In genomic region chr16:2256531-2257140, GRCh38 we compare ENCODE assay signal across 25 cellular contexts. TPM values are rescaled to one million over a fixed set of nuclear protein-coding genes. Genes with fewer than 3 reads are reported as not detected.
A peak's percentile ranks its signal among the peaks of the same experiment; 100 is the strongest.
DNase-seq lines count a peak whose midpoint lies in the region; ATAC-seq, FAIRE-seq and TF ChIP-seq lines count a peak whose summit lies in the region.
"Had no signal": no experiment of that assay in that cellular context is flagged by ENCODE, and none has a peak within 500 bp of the region (broad histone marks: within the 10 kb centered on the region; RNA-seq: fewer than 3 reads in every experiment).

No MANE protein-coding gene starts in this region.

- no peak for FAIRE-seq in urothelium cell line (lab: Jason Lieb, UNC)
- FAIRE-seq: pancreas had no signal

- no peaks in the 10 kb centered on the region for H3K9me3 Mint-ChIP-seq in MCF 10A (ENCODE audit: unreplicated experiment)
- no peaks in the 10 kb centered on the region for H3K9me3 Mint-ChIP-seq in endodermal cell
- no peaks in the 10 kb centered on the region for H3K9me3 Mint-ChIP-seq in stimulated activated effector memory CD8-positive, alpha-beta T cell treated with anti-CD3 and anti-CD28 coated beads, Interleukin-12 subunit alpha, Interleukin-12 subunit beta, amount 100 ng/mL, for 72 hours
- H3K9me3 Mint-ChIP-seq: activated CD4-positive, alpha-beta T cell treated with anti-CD3 and anti-CD28 coated beads, Interleukin-2, amount 10 ng/mL, durations not matched to agents 24 days and 14 days; IgD-negative memory B cell had no signal

- CTCF ChIA-PET in MCF 10A (lab: Yijun Ruan, JAX): interaction anchor here (0.6 kb wide), 1 partner anchor 15 kb away, joined by 4 read pairs; no protein-coding TSS in a partner anchor
- CTCF ChIA-PET in RWPE1 (lab: Yijun Ruan, JAX): interaction anchor here (0.6 kb wide), 1 partner anchor 156 kb away, joined by 3 read pairs; no protein-coding TSS in a partner anchor

- no peak overlapping the region for H3K27ac ChIP-seq in breast epithelium
- H3K27ac ChIP-seq in RWPE1: peak overlapping the region; percentile 97
- no peak overlapping the region for H3K27ac ChIP-seq in endodermal cell (ENCODE audit: low read depth, low read length)
- H3K27ac ChIP-seq: pancreas, right atrium auricular region, thoracic aorta had no signal

- intact Hi-C loops in MCF 10A (cut with micrococcal nuclease): no loop called here
- intact Hi-C loops in breast epithelium (cut with DNase I; ENCODE audit: low total_unique reads): loop anchor here (5.0 kb wide), 1 partner anchor 1416 kb away; no protein-coding TSS in a partner anchor

- 97% methylated on average over 6 to 12 of the region's 12 CpGs for WGBS in endodermal cell (ENCODE audit: insufficient coverage in 1 of 2, insufficient read length in 1 of 2), 2 experiments

- H3K9ac ChIP-seq in endodermal cell (ENCODE audit: extremely low read depth, low read length, poor library complexity, severe bottlenecking): no peak overlapping the region
- H3K9ac ChIP-seq: SK-N-SH had no signal

- TF ChIP-seq CTCF in MCF 10A (IDR thresholded peaks at IDR 0.05; ENCODE audit: unreplicated experiment): no peak
- no peak for TF ChIP-seq CTCF in breast epithelium (IDR thresholded peaks at IDR 0.05)
- no peak for TF ChIP-seq CTCF in RWPE1 (conservative IDR thresholded peaks at IDR 0.05; ENCODE audit: low read depth)
- TF ChIP-seq CTCF in endodermal cell (conservative IDR thresholded peaks at IDR 0.05): no peak

- H3K4me3 Mint-ChIP-seq in MCF 10A (ENCODE audit: unreplicated experiment) (no peak overlapping the region), endodermal cell (no peak overlapping the region)
- no peak overlapping the region for H3K4me3 Mint-ChIP-seq in stimulated activated effector memory CD8-positive, alpha-beta T cell treated with anti-CD3 and anti-CD28 coated beads, Interleukin-12 subunit alpha, Interleukin-12 subunit beta, amount 100 ng/mL, for 72 hours
- H3K4me3 Mint-ChIP-seq: activated CD4-positive, alpha-beta T cell treated with anti-CD3 and anti-CD28 coated beads, Interleukin-2, amount 10 ng/mL, durations not matched to agents 24 days and 14 days had no signal

- H3K9me3 ChIP-seq in breast epithelium: no peaks in the 10 kb centered on the region
- no peaks in the 10 kb centered on the region for H3K9me3 ChIP-seq in endodermal cell (ENCODE audit: control insufficient read depth, low read length)
- H3K9me3 ChIP-seq: pancreas, right atrium auricular region, SK-N-SH, thoracic aorta had no signal

- H3K4me3 ChIP-seq in breast epithelium: no peak overlapping the region
- no peak overlapping the region for H3K4me3 ChIP-seq in endodermal cell (ENCODE audit: low read length)
- H3K4me3 ChIP-seq: pancreas, right atrium auricular region, thoracic aorta had no signal

- peak overlapping the region; percentile 66 for H3K27ac Mint-ChIP-seq in MCF 10A (ENCODE audit: low read depth, unreplicated experiment)
- peak overlapping the region; percentile 48 for H3K27ac Mint-ChIP-seq in endodermal cell
- peak overlapping the region; percentile 77 for H3K27ac Mint-ChIP-seq in stimulated activated effector memory CD8-positive, alpha-beta T cell treated with anti-CD3 and anti-CD28 coated beads, Interleukin-12 subunit alpha, Interleukin-12 subunit beta, amount 100 ng/mL, for 72 hours
- H3K27ac Mint-ChIP-seq: activated CD4-positive, alpha-beta T cell treated with anti-CD3 and anti-CD28 coated beads, Interleukin-2, amount 10 ng/mL, durations not matched to agents 24 days and 14 days had no signal

- POLR2A ChIA-PET in MCF 10A (lab: Yijun Ruan, JAX) (interaction anchor here (1.0 kb wide), 1 partner anchor 31 kb away, joined by 3 read pairs; no protein-coding TSS in a partner anchor), RWPE1 (lab: Yijun Ruan, JAX; ENCODE audit: low non-redundant PET) (no interaction called here)

- H3K27me3 ChIP-seq in breast epithelium (no peaks in the 10 kb centered on the region), endodermal cell (ENCODE audit: control insufficient read depth, insufficient read depth, low read length, poor library complexity, severe bottlenecking) (no peaks in the 10 kb centered on the region)
- H3K27me3 ChIP-seq: pancreas, right atrium auricular region had no signal

- no peak for TF ChIP-seq POLR2A in breast epithelium (IDR thresholded peaks at IDR 0.05)

- H3K27me3 Mint-ChIP-seq in MCF 10A (ENCODE audit: insufficient read depth, unreplicated experiment) (no peaks in the 10 kb centered on the region), endodermal cell (ENCODE audit: insufficient read depth) (no peaks in the 10 kb centered on the region)
- H3K27me3 Mint-ChIP-seq: activated CD4-positive, alpha-beta T cell treated with anti-CD3 and anti-CD28 coated beads, Interleukin-2, amount 10 ng/mL, durations not matched to agents 24 days and 14 days; IgD-negative memory B cell had no signal

- ATAC-seq in stimulated activated effector memory CD8-positive, alpha-beta T cell treated with anti-CD3 and anti-CD28 coated beads, Interleukin-12 subunit alpha, Interleukin-12 subunit beta, amount 100 ng/mL, for 72 hours: no peak
- ATAC-seq: pancreas had no signal

- H3K36me3 Mint-ChIP-seq in MCF 10A (ENCODE audit: insufficient read depth, unreplicated experiment) (peaks cover 98% of the 10 kb centered on the region), endodermal cell (ENCODE audit: low read depth) (peaks cover 76% of the 10 kb centered on the region)
- H3K36me3 Mint-ChIP-seq in stimulated activated effector memory CD8-positive, alpha-beta T cell treated with anti-CD3 and anti-CD28 coated beads, Interleukin-12 subunit alpha, Interleukin-12 subunit beta, amount 100 ng/mL, for 72 hours: peaks cover 100% of the 10 kb centered on the region
- H3K36me3 Mint-ChIP-seq: IgD-negative memory B cell had no signal

- H3K4me1 ChIP-seq in breast epithelium (no peaks in the 10 kb centered on the region), endodermal cell (ENCODE audit: control insufficient read depth, insufficient read depth, low read length) (peaks cover 7% of the 10 kb centered on the region)

- no peak for DNase-seq in MCF 10A (ENCODE audit: unreplicated experiment)
- no peak for DNase-seq in breast epithelium (ENCODE audit: low spot score in 2 of 2)
- no peak for DNase-seq in RWPE1 (ENCODE audit: low spot score)
- DNase-seq in endodermal cell: peak; percentile 40
- no peak for DNase-seq in stimulated activated effector memory CD8-positive, alpha-beta T cell treated with anti-CD3 and anti-CD28 coated beads, Interleukin-12 subunit alpha, Interleukin-12 subunit beta, amount 100 ng/mL, for 72 hours (ENCODE audit: low spot score in 2 of 2)
- DNase-seq in activated effector memory CD4-positive, alpha-beta T cell treated with Interleukin-2 at 50 U/mL for 16 hours: no peak
- no peak for DNase-seq in urothelium cell line (ENCODE audit: low spot score)
- DNase-seq in occipital lobe (lab: John Stamatoyannopoulos, UW): no peak
- DNase-seq: ACHN; activated CD4-positive, alpha-beta T cell treated with anti-CD3 and anti-CD28 coated beads, Interleukin-2, amount 10 ng/mL, durations not matched to agents 24 days and 14 days; activated CD8-positive, alpha-beta memory T cell treated with anti-CD3 and anti-CD28 coated beads, Interleukin-2, amount 50 U/mL, for 4 hours; activated gamma-delta T cell; C1 segment of cervical spinal cord; caudate nucleus; DMS 273 treated with DMSO at 0.1 percent for 48 hours; mesendoderm; NCI-H1105 treated with DMSO at 0.1 percent for 48 hours; NCI-H2029 treated with DMSO at 0.1 percent for 48 hours; NCI-H226; NCI-H748 treated with DMSO at 0.1 percent for 48 hours; SK-N-SH had no signal

- H3K4me1 Mint-ChIP-seq in MCF 10A (ENCODE audit: insufficient read depth, unreplicated experiment) (no peaks in the 10 kb centered on the region), endodermal cell (peaks cover 14% of the 10 kb centered on the region)
- H3K4me1 Mint-ChIP-seq in stimulated activated effector memory CD8-positive, alpha-beta T cell treated with anti-CD3 and anti-CD28 coated beads, Interleukin-12 subunit alpha, Interleukin-12 subunit beta, amount 100 ng/mL, for 72 hours: no peaks in the 10 kb centered on the region

- BruUV-seq in MCF 10A (replicated peaks; lab: Mats Ljungman, UMichigan): no TSS peak

- peaks cover 8% of the 10 kb centered on the region for H3K36me3 ChIP-seq in breast epithelium
- H3K36me3 ChIP-seq in endodermal cell (ENCODE audit: control insufficient read depth, insufficient read depth, low read length): peaks cover 90% of the 10 kb centered on the region

RNA-seq across cellular contexts. Expression of gene ECI1, which starts 5.2 kb away (rescaled TPM):
- total RNA-seq in MCF 10A (2022): 115 and 154 TPM in 2 replicates
- total RNA-seq in breast epithelium: 10 to 100 TPM; 45.4 to 66.2 (median 63.8) TPM
- total RNA-seq in endodermal cell: 10 to 100 TPM; 75.8 to 94.7 TPM
- 81.0 TPM for polyA plus RNA-seq in endodermal cell (2013, experiment 1 of 2)
- 77.4 TPM for polyA plus RNA-seq in endodermal cell (2013, experiment 2 of 2)
- 8.1 TPM for total RNA-seq in occipital lobe

RNA-seq across cellular contexts. Expression of gene RNPS1, which starts 11.3 kb away (rescaled TPM):
- total RNA-seq in MCF 10A (2022) (245 and 247 TPM in 2 replicates), breast epithelium (100 to 1,000 TPM in 1 of 3 donors, 10 to 100 TPM in 2; 93.1 to 107 (median 97.5) TPM), endodermal cell (100 to 1,000 TPM; 273 to 289 TPM), occipital lobe (66.8 TPM)
- 236 TPM for polyA plus RNA-seq in endodermal cell (2013, experiment 1 of 2)
- 216 TPM for polyA plus RNA-seq in endodermal cell (2013, experiment 2 of 2)

RNA-seq across cellular contexts. Expression of gene DNASE1L2, which starts 20.4 kb away (rescaled TPM):
- total RNA-seq in MCF 10A (2022) (1.5 and 3.8 TPM in 2 replicates), breast epithelium (under 1 TPM in 2 of 3 donors, not detected in 1; 0.59 to 0.66 TPM), endodermal cell (1 to 10 TPM in 1 of 2 donors, under 1 TPM in 1; 0.35 to 1.3 TPM), occipital lobe (1.7 TPM)
- polyA plus RNA-seq in endodermal cell (2013, experiment 1 of 2): 0.53 TPM
- polyA plus RNA-seq in endodermal cell (2013, experiment 2 of 2): 0.83 TPM
- polyA plus RNA-seq: IgD-negative memory B cell had no signal

RNA-seq across cellular contexts. Expression of gene E4F1, which starts 33.2 kb away (rescaled TPM):
- total RNA-seq in MCF 10A (2022) (26.2 and 28.4 TPM in 2 replicates), breast epithelium (10 to 100 TPM; 19.0 to 40.2 (median 34.7) TPM), endodermal cell (10 to 100 TPM; 24.5 to 29.6 TPM), occipital lobe (27.3 TPM)
- 25.0 TPM for polyA plus RNA-seq in endodermal cell (2013, experiment 1 of 2)
- polyA plus RNA-seq in endodermal cell (2013, experiment 2 of 2): 18.9 TPM

RNA-seq across cellular contexts. Expression of gene PGP, which starts 42.0 kb away (rescaled TPM):
- total RNA-seq in MCF 10A (2022): 11.3 and 12.0 TPM in 2 replicates
- total RNA-seq in breast epithelium: 10 to 100 TPM in 2 of 3 donors, 1 to 10 TPM in 1; 9.1 to 14.7 (median 12.9) TPM
- total RNA-seq in endodermal cell: 10 to 100 TPM; 31.0 to 32.0 TPM
- polyA plus RNA-seq in endodermal cell (2013, experiment 1 of 2): 32.6 TPM
- polyA plus RNA-seq in endodermal cell (2013, experiment 2 of 2): 31.5 TPM
- 10.1 TPM for total RNA-seq in occipital lobe
